ENCODE assay signal across 27 cellular contexts in the genomic region with DNA sequence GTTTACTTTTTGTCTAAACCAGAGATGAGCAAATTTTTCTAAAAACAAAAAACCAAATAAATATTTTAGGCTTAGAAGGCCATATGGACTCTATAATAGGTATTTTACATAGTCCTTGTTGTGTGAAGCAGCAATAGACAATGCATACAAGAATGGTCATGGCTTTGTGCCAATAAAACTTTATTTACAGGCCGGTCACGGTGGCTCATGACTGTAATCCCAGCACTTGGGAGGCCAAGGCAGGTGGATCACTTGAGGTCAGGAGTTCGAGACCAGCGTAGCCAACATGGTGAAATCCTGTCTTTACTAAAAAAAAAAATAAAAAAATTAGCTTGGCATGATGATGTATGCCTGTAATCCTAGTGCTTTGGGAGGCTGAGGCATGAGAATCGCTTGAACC.
"Had no signal": no experiment of that assay in that cellular context is flagged by ENCODE, and none has a peak within 500 bp of the region (broad histone marks: within the 10 kb centered on the region; RNA-seq: fewer than 3 reads in every experiment).

No MANE protein-coding gene starts in this region.

- H3K4me2 ChIP-seq: hepatocyte, neural progenitor cell had no signal

- H3K9ac ChIP-seq: neural progenitor cell had no signal

- H3K27ac ChIP-seq: hepatocyte, neural progenitor cell, neutrophil, ovary, stomach, testis, thyroid gland, transverse colon, upper lobe of left lung, vagina had no signal

- H3K27me3 ChIP-seq: hepatocyte, neural progenitor cell, ovary, right atrium auricular region, stomach, testis, thyroid gland, transverse colon, upper lobe of left lung, vagina had no signal

- H3K4me3 ChIP-seq: hepatocyte, left ventricle myocardium inferior, lung, neural progenitor cell, ovary, right atrium auricular region, skin epidermis, stomach, testis, thyroid gland, transverse colon, upper lobe of left lung, vagina had no signal

- H3K36me3 ChIP-seq: left ventricle myocardium inferior, neural progenitor cell, neutrophil, ovary, right atrium auricular region, stomach, thyroid gland, transverse colon, upper lobe of left lung, vagina had no signal

- H3K9me3 ChIP-seq: left ventricle myocardium inferior, neutrophil, ovary, right atrium auricular region, stomach, testis, thyroid gland, transverse colon, upper lobe of left lung, vagina had no signal

- H2AFZ ChIP-seq: hepatocyte, neural progenitor cell had no signal

- H3K4me1 ChIP-seq: testis, upper lobe of left lung had no signal

- ATAC-seq: natural killer cell; sciatic nerve; stimulated activated memory B cell treated with anti-CD40 and anti-IgM and Interleukin-4, amounts not matched to agents 10 μg/mL and 1 μg/mL and 100 μg/mL, for 72 hours; stimulated activated naive CD8-positive, alpha-beta T cell treated with anti-CD3 and anti-CD28 coated beads, Interleukin-15, Interleukin-2, amounts not matched to agents 100 U/mL and 50 U/mL, for 24 hours had no signal

- H3K79me2 ChIP-seq: hepatocyte had no signal

- DNase-seq: islet precursor cell; left ventricle myocardium inferior; mesendoderm; naive B cell; natural killer cell; nephron progenitor cell; occipital lobe; ovary; stimulated activated CD4-positive, alpha-beta T cell treated with anti-CD3 and anti-CD28 coated beads, Interleukin-1b, Interleukin-23, amount 100 ng/mL, for 48 hours; stimulated activated CD4-positive, alpha-beta T cell treated with anti-CD3 and anti-CD28 coated beads, Interleukin-2, amount 100 ng/mL, for 48 hours; stimulated activated CD4-positive, alpha-beta T cell treated with anti-CD3 and anti-CD28 coated beads, Interleukin-4, amount 100 ng/mL, for 4 hours; stimulated activated CD8-positive, alpha-beta memory T cell treated with anti-CD3 and anti-CD28 coated beads, Interleukin-4, amount 100 ng/mL, for 48 hours; stimulated activated naive CD8-positive, alpha-beta T cell treated with anti-CD3 and anti-CD28 coated beads, Interleukin-15, Interleukin-2, amounts not matched to agents 100 U/mL and 50 U/mL, for 24 hours; stomach; testis; thyroid gland; transverse colon; upper lobe of left lung had no signal
